Comparison of ENCODE assay signal across 1 cellular context in the genomic region with DNA sequence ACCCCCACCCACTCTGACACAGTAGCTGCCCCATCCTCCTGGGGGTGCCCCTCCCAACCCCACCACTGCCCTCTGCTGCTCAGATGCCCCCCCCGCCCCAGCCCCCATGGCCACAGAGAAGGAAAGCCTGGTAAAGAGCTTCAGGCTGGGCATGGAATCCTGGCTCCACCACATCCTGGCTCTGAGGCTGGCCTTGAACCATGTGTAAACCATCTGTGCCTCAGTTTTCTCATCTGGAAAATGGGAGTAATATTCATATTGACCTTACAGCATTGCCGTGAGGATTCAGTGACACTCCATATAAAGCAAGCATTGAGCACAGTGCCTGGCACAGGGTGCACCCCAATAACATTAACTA.
TF ChIP-seq lines count a peak whose summit lies in the region.

No MANE protein-coding gene starts in this region.

TF ChIP-seq in K562, 482 proteins besides CTCF, POLR2A, EP300 and RAD21 (continued from another document):
- no peak for TF ChIP-seq ZNF77 (CRISPR knock-in tag; IDR thresholded peaks at IDR 0.05)
- TF ChIP-seq, protein P1, sequence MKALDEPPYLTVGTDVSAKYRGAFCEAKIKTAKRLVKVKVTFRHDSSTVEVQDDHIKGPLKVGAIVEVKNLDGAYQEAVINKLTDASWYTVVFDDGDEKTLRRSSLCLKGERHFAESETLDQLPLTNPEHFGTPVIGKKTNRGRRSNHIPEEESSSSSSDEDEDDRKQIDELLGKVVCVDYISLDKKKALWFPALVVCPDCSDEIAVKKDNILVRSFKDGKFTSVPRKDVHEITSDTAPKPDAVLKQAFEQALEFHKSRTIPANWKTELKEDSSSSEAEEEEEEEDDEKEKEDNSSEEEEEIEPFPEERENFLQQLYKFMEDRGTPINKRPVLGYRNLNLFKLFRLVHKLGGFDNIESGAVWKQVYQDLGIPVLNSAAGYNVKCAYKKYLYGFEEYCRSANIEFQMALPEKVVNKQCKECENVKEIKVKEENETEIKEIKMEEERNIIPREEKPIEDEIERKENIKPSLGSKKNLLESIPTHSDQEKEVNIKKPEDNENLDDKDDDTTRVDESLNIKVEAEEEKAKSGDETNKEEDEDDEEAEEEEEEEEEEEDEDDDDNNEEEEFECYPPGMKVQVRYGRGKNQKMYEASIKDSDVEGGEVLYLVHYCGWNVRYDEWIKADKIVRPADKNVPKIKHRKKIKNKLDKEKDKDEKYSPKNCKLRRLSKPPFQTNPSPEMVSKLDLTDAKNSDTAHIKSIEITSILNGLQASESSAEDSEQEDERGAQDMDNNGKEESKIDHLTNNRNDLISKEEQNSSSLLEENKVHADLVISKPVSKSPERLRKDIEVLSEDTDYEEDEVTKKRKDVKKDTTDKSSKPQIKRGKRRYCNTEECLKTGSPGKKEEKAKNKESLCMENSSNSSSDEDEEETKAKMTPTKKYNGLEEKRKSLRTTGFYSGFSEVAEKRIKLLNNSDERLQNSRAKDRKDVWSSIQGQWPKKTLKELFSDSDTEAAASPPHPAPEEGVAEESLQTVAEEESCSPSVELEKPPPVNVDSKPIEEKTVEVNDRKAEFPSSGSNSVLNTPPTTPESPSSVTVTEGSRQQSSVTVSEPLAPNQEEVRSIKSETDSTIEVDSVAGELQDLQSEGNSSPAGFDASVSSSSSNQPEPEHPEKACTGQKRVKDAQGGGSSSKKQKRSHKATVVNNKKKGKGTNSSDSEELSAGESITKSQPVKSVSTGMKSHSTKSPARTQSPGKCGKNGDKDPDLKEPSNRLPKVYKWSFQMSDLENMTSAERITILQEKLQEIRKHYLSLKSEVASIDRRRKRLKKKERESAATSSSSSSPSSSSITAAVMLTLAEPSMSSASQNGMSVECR (CRISPR knock-in tag; IDR thresholded peaks at IDR 0.05), result no peak
- TF ChIP-seq, protein P2, sequence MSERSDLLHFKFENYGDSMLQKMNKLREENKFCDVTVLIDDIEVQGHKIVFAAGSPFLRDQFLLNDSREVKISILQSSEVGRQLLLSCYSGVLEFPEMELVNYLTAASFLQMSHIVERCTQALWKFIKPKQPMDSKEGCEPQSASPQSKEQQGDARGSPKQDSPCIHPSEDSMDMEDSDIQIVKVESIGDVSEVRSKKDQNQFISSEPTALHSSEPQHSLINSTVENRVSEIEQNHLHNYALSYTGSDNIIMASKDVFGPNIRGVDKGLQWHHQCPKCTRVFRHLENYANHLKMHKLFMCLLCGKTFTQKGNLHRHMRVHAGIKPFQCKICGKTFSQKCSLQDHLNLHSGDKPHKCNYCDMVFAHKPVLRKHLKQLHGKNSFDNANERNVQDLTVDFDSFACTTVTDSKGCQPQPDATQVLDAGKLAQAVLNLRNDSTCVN (CRISPR knock-in tag; IDR thresholded peaks at IDR 0.05), result no peak
- TF ChIP-seq HDAC3 (IDR thresholded peaks at IDR 0.05; ENCODE audit: borderline replicate concordance, partially characterized antibody), result no peak
- TF ChIP-seq RBM39 (optimal IDR thresholded peaks at IDR 0.05; ENCODE audit: low read depth, low read length), result no peak
- peak; percentile 89 for TF ChIP-seq RBM25 (IDR thresholded peaks at IDR 0.05; ENCODE audit: low read depth, low read length, severe bottlenecking)
- TF ChIP-seq FOXJ2 (tag; IDR thresholded peaks at IDR 0.05), result no peak
- no peak for TF ChIP-seq ASH1L (IDR thresholded peaks at IDR 0.05; ENCODE audit: borderline replicate concordance, low read depth, partially characterized antibody)
- TF ChIP-seq RFX5 (IDR thresholded peaks at IDR 0.05; ENCODE audit: low read depth, low read length), result no peak
- no peak for TF ChIP-seq TOE1 (IDR thresholded peaks at IDR 0.05; ENCODE audit: borderline replicate concordance)
- TF ChIP-seq TOE1 (CRISPR knock-in tag; IDR thresholded peaks at IDR 0.05; ENCODE audit: borderline replicate concordance, low read depth), result no peak
- no peak for TF ChIP-seq EHMT2 (IDR thresholded peaks at IDR 0.05)
- no peak for TF ChIP-seq MEIS2 (IDR thresholded peaks at IDR 0.05; ENCODE audit: partially characterized antibody)
- TF ChIP-seq CBX1 (IDR thresholded peaks at IDR 0.05; ENCODE audit: low read depth), result peak; percentile 79; the same call in 1 of the 2 replicates
- TF ChIP-seq ZKSCAN1 (IDR thresholded peaks at IDR 0.05; ENCODE audit: low read depth, low read length), result no peak
- TF ChIP-seq ESRRB (CRISPR knock-in tag; IDR thresholded peaks at IDR 0.05; ENCODE audit: borderline replicate concordance), result no peak
- TF ChIP-seq XRCC3 (IDR thresholded peaks at IDR 0.05), result no peak
- TF ChIP-seq, protein P3, sequence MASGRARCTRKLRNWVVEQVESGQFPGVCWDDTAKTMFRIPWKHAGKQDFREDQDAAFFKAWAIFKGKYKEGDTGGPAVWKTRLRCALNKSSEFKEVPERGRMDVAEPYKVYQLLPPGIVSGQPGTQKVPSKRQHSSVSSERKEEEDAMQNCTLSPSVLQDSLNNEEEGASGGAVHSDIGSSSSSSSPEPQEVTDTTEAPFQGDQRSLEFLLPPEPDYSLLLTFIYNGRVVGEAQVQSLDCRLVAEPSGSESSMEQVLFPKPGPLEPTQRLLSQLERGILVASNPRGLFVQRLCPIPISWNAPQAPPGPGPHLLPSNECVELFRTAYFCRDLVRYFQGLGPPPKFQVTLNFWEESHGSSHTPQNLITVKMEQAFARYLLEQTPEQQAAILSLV (tag; IDR thresholded peaks at IDR 0.05), result no peak
- no peak for TF ChIP-seq ZNF143 (CRISPR knock-in tag; IDR thresholded peaks at IDR 0.05)
- TF ChIP-seq, protein P4, sequence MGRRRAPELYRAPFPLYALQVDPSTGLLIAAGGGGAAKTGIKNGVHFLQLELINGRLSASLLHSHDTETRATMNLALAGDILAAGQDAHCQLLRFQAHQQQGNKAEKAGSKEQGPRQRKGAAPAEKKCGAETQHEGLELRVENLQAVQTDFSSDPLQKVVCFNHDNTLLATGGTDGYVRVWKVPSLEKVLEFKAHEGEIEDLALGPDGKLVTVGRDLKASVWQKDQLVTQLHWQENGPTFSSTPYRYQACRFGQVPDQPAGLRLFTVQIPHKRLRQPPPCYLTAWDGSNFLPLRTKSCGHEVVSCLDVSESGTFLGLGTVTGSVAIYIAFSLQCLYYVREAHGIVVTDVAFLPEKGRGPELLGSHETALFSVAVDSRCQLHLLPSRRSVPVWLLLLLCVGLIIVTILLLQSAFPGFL (CRISPR knock-in tag; IDR thresholded peaks at IDR 0.05), result no peak
- TF ChIP-seq STAG1 (CRISPR knock-in tag; IDR thresholded peaks at IDR 0.05; ENCODE audit: borderline replicate concordance), result no peak
- no peak for TF ChIP-seq SRSF9 (IDR thresholded peaks at IDR 0.05; ENCODE audit: borderline replicate concordance, low read depth, low read length)
- no peak for TF ChIP-seq HMGN3 (IDR thresholded peaks at IDR 0.05; ENCODE audit: borderline replicate concordance, extremely low read depth, insufficient read length, low read depth, low read length)
- no peak for TF ChIP-seq HDAC8 (tag; IDR thresholded peaks at IDR 0.05)
- no peak for TF ChIP-seq SMARCC2 (IDR thresholded peaks at IDR 0.05; ENCODE audit: low read depth)
- TF ChIP-seq GABPA (tag; conservative IDR thresholded peaks at IDR 0.05; ENCODE audit: low read depth), result no peak
